2 cellular contexts compared by ENCODE assay signal in the genomic region with DNA sequence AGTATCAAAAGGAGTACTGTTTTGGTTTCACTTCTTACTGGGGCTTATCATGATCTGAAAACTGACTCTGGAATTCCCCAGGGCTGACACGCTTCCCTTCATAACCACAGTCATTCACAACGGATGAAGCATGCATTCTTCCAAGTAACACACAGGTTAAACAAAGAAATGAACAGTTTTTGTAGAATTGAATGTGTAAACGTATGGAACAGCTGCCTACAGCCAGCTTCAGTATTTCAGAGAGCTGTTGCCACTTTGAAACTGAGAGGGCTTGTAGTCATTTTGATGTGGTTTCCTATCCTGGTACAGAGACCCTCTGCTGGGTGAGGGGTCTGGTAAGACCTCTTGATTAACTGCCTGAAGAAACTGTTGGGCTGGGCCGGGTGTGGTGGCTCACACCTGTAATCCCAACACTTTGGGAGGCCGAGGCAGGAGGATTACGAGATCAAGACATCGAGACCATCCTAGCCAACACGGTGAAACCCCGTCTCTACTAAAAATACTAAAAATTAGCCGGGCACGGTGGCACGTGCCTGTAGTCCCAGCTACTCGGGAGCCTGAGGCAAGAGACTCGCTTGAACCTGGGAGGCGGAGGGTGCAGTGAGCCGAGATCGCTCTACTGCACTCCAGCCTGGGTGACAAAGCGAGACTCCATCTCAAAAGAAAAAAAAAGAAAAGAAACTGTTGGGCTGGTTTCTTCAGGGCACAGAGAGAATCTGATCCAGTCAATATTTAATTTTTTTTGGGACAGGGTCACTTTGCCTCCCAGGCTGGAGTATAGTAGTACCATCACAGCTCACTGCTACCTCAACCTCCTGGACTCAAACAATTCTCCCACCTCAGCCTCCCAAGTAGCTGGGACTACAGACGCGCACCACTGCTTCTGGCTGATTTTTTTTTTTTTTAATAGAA.
A peak's percentile ranks its signal among the peaks of the same experiment; 100 is the strongest.
TF ChIP-seq lines count a peak whose summit lies in the region.

No MANE protein-coding gene starts in this region.

TF ChIP-seq in HCT116, 20 proteins besides CTCF, POLR2A, EP300 and RAD21:
- TF ChIP-seq FOSL1 (IDR thresholded peaks at IDR 0.05; ENCODE audit: low read depth) (peak; percentile 14; the same call in 1 of the 2 replicates), JUND (IDR thresholded peaks at IDR 0.05) (no peak)

TF ChIP-seq in SK-N-SH, 30 proteins besides CTCF, POLR2A, EP300 and RAD21:
- TF ChIP-seq, protein P1, sequence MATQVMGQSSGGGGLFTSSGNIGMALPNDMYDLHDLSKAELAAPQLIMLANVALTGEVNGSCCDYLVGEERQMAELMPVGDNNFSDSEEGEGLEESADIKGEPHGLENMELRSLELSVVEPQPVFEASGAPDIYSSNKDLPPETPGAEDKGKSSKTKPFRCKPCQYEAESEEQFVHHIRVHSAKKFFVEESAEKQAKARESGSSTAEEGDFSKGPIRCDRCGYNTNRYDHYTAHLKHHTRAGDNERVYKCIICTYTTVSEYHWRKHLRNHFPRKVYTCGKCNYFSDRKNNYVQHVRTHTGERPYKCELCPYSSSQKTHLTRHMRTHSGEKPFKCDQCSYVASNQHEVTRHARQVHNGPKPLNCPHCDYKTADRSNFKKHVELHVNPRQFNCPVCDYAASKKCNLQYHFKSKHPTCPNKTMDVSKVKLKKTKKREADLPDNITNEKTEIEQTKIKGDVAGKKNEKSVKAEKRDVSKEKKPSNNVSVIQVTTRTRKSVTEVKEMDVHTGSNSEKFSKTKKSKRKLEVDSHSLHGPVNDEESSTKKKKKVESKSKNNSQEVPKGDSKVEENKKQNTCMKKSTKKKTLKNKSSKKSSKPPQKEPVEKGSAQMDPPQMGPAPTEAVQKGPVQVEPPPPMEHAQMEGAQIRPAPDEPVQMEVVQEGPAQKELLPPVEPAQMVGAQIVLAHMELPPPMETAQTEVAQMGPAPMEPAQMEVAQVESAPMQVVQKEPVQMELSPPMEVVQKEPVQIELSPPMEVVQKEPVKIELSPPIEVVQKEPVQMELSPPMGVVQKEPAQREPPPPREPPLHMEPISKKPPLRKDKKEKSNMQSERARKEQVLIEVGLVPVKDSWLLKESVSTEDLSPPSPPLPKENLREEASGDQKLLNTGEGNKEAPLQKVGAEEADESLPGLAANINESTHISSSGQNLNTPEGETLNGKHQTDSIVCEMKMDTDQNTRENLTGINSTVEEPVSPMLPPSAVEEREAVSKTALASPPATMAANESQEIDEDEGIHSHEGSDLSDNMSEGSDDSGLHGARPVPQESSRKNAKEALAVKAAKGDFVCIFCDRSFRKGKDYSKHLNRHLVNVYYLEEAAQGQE (IDR thresholded peaks at IDR 0.05; ENCODE audit: low read depth, low read length): no peak
- TF ChIP-seq NRF1 (IDR thresholded peaks at IDR 0.05; ENCODE audit: low read depth, low read length) (no peak), TAF1 (IDR thresholded peaks at IDR 0.05; ENCODE audit: borderline replicate concordance, low read depth, low read length) (no peak; the same call in 1 of the 2 replicates), RCOR1 (IDR thresholded peaks at IDR 0.05; ENCODE audit: low read length) (0 out of 2 replicates have a peak, but pooled peaks have one; percentile 13), RFX5 (IDR thresholded peaks at IDR 0.05; ENCODE audit: low read length) (no peak), GATA2 (CRISPR knock-in tag; IDR thresholded peaks at IDR 0.05) (no peak), ELF1 (IDR thresholded peaks at IDR 0.05) (no peak), MXI1 (IDR thresholded peaks at IDR 0.05; ENCODE audit: low read depth, low read length) (no peak), NFIC (IDR thresholded peaks at IDR 0.05; ENCODE audit: borderline replicate concordance) (peak; percentile 58), FOXM1 (IDR thresholded peaks at IDR 0.05; ENCODE audit: low read depth) (no peak), FOXJ3 (CRISPR knock-in tag; IDR thresholded peaks at IDR 0.05) (no peak), RXRA (IDR thresholded peaks at IDR 0.05; ENCODE audit: borderline replicate concordance, low read depth) (no peak; the same call in 1 of the 2 replicates), MEF2A (IDR thresholded peaks at IDR 0.05; ENCODE audit: borderline replicate concordance, low read depth) (no peak), TCF12 (IDR thresholded peaks at IDR 0.05) (peak; percentile 89), JUND (IDR thresholded peaks at IDR 0.05) (peak; percentile 90), YY1 (IDR thresholded peaks at IDR 0.05; ENCODE audit: low read depth) (peak; percentile 16; the same call in 1 of the 2 replicates), EZH2phosphoT487 (IDR thresholded peaks at IDR 0.05; ENCODE audit: borderline replicate concordance, low read depth) (no peak), CHD2 (IDR thresholded peaks at IDR 0.05; ENCODE audit: low read length, partially characterized antibody) (no peak), POLR2AphosphoS5 (IDR thresholded peaks at IDR 0.05; ENCODE audit: low read depth, low read length) (peak; percentile 72; the same call in 1 of the 2 replicates), SIN3A (IDR thresholded peaks at IDR 0.05; ENCODE audit: borderline replicate concordance, low read depth, low read length) (peak; percentile 70; the same call in 1 of the 2 replicates), FOSL2 (IDR thresholded peaks at IDR 0.05; ENCODE audit: borderline replicate concordance, low read depth) (peak; percentile 83; the same call in 1 of the 2 replicates), TEAD4 (IDR thresholded peaks at IDR 0.05; ENCODE audit: borderline replicate concordance, insufficient read depth) (peak; percentile 95), GABPA (IDR thresholded peaks at IDR 0.05; ENCODE audit: low read depth) (no peak), SMC3 (IDR thresholded peaks at IDR 0.05; ENCODE audit: low read depth, low read length) (no peak)
- TF ChIP-seq, protein P2, sequence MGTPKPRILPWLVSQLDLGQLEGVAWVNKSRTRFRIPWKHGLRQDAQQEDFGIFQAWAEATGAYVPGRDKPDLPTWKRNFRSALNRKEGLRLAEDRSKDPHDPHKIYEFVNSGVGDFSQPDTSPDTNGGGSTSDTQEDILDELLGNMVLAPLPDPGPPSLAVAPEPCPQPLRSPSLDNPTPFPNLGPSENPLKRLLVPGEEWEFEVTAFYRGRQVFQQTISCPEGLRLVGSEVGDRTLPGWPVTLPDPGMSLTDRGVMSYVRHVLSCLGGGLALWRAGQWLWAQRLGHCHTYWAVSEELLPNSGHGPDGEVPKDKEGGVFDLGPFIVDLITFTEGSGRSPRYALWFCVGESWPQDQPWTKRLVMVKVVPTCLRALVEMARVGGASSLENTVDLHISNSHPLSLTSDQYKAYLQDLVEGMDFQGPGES (IDR thresholded peaks at IDR 0.05; ENCODE audit: low read depth, low read length): no peak
- TF ChIP-seq, protein P3, sequence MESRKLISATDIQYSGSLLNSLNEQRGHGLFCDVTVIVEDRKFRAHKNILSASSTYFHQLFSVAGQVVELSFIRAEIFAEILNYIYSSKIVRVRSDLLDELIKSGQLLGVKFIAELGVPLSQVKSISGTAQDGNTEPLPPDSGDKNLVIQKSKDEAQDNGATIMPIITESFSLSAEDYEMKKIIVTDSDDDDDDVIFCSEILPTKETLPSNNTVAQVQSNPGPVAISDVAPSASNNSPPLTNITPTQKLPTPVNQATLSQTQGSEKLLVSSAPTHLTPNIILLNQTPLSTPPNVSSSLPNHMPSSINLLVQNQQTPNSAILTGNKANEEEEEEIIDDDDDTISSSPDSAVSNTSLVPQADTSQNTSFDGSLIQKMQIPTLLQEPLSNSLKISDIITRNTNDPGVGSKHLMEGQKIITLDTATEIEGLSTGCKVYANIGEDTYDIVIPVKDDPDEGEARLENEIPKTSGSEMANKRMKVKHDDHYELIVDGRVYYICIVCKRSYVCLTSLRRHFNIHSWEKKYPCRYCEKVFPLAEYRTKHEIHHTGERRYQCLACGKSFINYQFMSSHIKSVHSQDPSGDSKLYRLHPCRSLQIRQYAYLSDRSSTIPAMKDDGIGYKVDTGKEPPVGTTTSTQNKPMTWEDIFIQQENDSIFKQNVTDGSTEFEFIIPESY (IDR thresholded peaks at IDR 0.05; ENCODE audit: borderline replicate concordance, low read depth): no peak
- TF ChIP-seq, protein P4, sequence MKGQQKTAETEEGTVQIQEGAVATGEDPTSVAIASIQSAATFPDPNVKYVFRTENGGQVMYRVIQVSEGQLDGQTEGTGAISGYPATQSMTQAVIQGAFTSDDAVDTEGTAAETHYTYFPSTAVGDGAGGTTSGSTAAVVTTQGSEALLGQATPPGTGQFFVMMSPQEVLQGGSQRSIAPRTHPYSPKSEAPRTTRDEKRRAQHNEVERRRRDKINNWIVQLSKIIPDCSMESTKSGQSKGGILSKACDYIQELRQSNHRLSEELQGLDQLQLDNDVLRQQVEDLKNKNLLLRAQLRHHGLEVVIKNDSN (IDR thresholded peaks at IDR 0.05; ENCODE audit: borderline replicate concordance, low read depth): no peak
- TF ChIP-seq, protein P5, sequence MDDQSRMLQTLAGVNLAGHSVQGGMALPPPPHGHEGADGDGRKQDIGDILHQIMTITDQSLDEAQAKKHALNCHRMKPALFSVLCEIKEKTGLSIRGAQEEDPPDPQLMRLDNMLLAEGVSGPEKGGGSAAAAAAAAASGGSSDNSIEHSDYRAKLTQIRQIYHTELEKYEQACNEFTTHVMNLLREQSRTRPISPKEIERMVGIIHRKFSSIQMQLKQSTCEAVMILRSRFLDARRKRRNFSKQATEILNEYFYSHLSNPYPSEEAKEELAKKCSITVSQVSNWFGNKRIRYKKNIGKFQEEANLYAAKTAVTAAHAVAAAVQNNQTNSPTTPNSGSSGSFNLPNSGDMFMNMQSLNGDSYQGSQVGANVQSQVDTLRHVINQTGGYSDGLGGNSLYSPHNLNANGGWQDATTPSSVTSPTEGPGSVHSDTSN (IDR thresholded peaks at IDR 0.05): peak; percentile 78
- TF ChIP-seq, protein P6, sequence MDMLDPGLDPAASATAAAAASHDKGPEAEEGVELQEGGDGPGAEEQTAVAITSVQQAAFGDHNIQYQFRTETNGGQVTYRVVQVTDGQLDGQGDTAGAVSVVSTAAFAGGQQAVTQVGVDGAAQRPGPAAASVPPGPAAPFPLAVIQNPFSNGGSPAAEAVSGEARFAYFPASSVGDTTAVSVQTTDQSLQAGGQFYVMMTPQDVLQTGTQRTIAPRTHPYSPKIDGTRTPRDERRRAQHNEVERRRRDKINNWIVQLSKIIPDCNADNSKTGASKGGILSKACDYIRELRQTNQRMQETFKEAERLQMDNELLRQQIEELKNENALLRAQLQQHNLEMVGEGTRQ (IDR thresholded peaks at IDR 0.05; ENCODE audit: borderline replicate concordance, low read depth, low read length): no peak
- TF ChIP-seq, protein P7, sequence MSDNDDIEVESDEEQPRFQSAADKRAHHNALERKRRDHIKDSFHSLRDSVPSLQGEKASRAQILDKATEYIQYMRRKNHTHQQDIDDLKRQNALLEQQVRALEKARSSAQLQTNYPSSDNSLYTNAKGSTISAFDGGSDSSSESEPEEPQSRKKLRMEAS (IDR thresholded peaks at IDR 0.05; ENCODE audit: low read depth): peak; percentile 90
